In genomic region chr19:49696865-49697264, GRCh38 we compare ENCODE assay signal across 37 cellular contexts.
"Had no signal": no experiment of that assay in that cellular context is flagged by ENCODE, and none has a peak within 500 bp of the region (broad histone marks: within the 10 kb centered on the region; RNA-seq: fewer than 3 reads in every experiment).

No MANE protein-coding gene starts in this region.

- H3K36me3 Mint-ChIP-seq: activated CD8-positive, alpha-beta memory T cell treated with anti-CD3 and anti-CD28 coated beads, Interleukin-2, amount 10 ng/mL, durations not matched to agents 7 days and 5 days; activated naive CD4-positive, alpha-beta T cell treated with anti-CD3 and anti-CD28 coated beads, Interleukin-2, amount 10 ng/mL, durations not matched to agents 7 days and 5 days; activated naive CD4-positive, alpha-beta T cell treated with anti-CD3 and anti-CD28 coated beads, Interleukin-2, amount 50 U/mL, for 24 hours; activated naive CD8-positive, alpha-beta T cell; activated naive CD8-positive, alpha-beta T cell treated with anti-CD3 and anti-CD28 coated beads, Interleukin-2, amount 10 ng/mL, durations not matched to agents 7 days and 5 days had no signal

- H3K9me3 ChIP-seq: ascending aorta had no signal

- DNase-seq: activated B cell treated with CpG ODN at 0.5 μM for 24 hours; activated CD4-positive, alpha-beta memory T cell treated with anti-CD3 and anti-CD28 coated beads, Interleukin-2, amount 10 ng/mL, durations not matched to agents 7 days and 5 days; activated CD4-positive, alpha-beta T cell treated with anti-CD3 and anti-CD28 coated beads for 4 hours; activated CD4-positive, alpha-beta T cell treated with anti-CD3 and anti-CD28 coated beads, Interleukin-2, amount 10 ng/mL, durations not matched to agents 24 days and 14 days; activated CD4-positive, alpha-beta T cell treated with anti-CD3 and anti-CD28 coated beads, Interleukin-2, amount 50 U/mL, for 1 hour; activated CD4-positive, alpha-beta T cell treated with anti-CD3 and anti-CD28 coated beads, Interleukin-2, amount 50 U/mL, for 48 hours; activated CD4-positive, CD25-positive, alpha-beta regulatory T cell treated with anti-CD3 and anti-CD28 coated beads, Interleukin-2, amount 50 U/mL, for 72 hours; activated CD8-positive, alpha-beta memory T cell treated with anti-CD3 and anti-CD28 coated beads for 24 hours; activated CD8-positive, alpha-beta memory T cell treated with anti-CD3 and anti-CD28 coated beads, Interleukin-2, amount 10 ng/mL, durations not matched to agents 7 days and 5 days; activated CD8-positive, alpha-beta memory T cell treated with anti-CD3 and anti-CD28 coated beads, Interleukin-2, amount 50 U/mL, for 48 hours; activated CD8-positive, alpha-beta T cell treated with anti-CD3 and anti-CD28 coated beads, Interleukin-2, amount 10 ng/mL, durations not matched to agents 7 days and 5 days; activated effector memory CD4-positive, alpha-beta T cell treated with Interleukin-2 at 50 U/mL for 16 hours; activated gamma-delta T cell; activated naive CD4-positive, alpha-beta T cell treated with anti-CD3 and anti-CD28 coated beads, Interleukin-2, amount 10 ng/mL, durations not matched to agents 7 days and 5 days; activated naive CD4-positive, alpha-beta T cell treated with Interleukin-2 at 50 U/mL for 16 hours; activated naive CD8-positive, alpha-beta T cell treated with anti-CD3 and anti-CD28 coated beads, Interleukin-2, amount 10 ng/mL, durations not matched to agents 7 days and 5 days; activated naive CD8-positive, alpha-beta T cell treated with anti-CD3 and anti-CD28 coated beads, Interleukin-2, amount 50 U/mL, for 24 hours; activated T-cell treated with anti-CD3 and anti-CD28 coated beads, Interleukin-2, amount 50 U/mL, for 24 hours; activated T-cell treated with anti-CD3 and anti-CD28 coated beads, Interleukin-2, amount 50 U/mL, for 48 hours; amygdala; anterior cingulate cortex; caudate nucleus; T-helper 1 cell; T-helper 2 cell; T-helper 9 cell had no signal

- H3K4me1 Mint-ChIP-seq: activated B cell treated with CpG ODN at 0.5 μM for 24 hours; activated CD4-positive, alpha-beta T cell treated with anti-CD3 and anti-CD28 coated beads, Interleukin-2, amount 10 ng/mL, durations not matched to agents 24 days and 14 days; activated CD8-positive, alpha-beta memory T cell treated with anti-CD3 and anti-CD28 coated beads, Interleukin-2, amount 10 ng/mL, durations not matched to agents 7 days and 5 days; activated naive CD4-positive, alpha-beta T cell treated with anti-CD3 and anti-CD28 coated beads, Interleukin-2, amount 50 U/mL, for 24 hours; activated naive CD8-positive, alpha-beta T cell treated with anti-CD3 and anti-CD28 coated beads, Interleukin-2, amount 10 ng/mL, durations not matched to agents 7 days and 5 days; central memory CD8-positive, alpha-beta T cell had no signal

- H3K4me3 ChIP-seq: ascending aorta, cardiac muscle cell had no signal

- H3K9me3 Mint-ChIP-seq: activated B cell treated with CpG ODN at 0.5 μM for 24 hours; activated CD4-positive, alpha-beta memory T cell treated with anti-CD3 and anti-CD28 coated beads, Interleukin-2, amount 10 ng/mL, durations not matched to agents 7 days and 5 days; activated CD4-positive, alpha-beta T cell treated with anti-CD3 and anti-CD28 coated beads, Interleukin-2, amount 10 ng/mL, durations not matched to agents 24 days and 14 days; activated naive CD4-positive, alpha-beta T cell treated with anti-CD3 and anti-CD28 coated beads, Interleukin-2, amount 10 ng/mL, durations not matched to agents 7 days and 5 days; activated naive CD4-positive, alpha-beta T cell treated with anti-CD3 and anti-CD28 coated beads, Interleukin-2, amount 50 U/mL, for 24 hours; activated naive CD8-positive, alpha-beta T cell treated with anti-CD3 and anti-CD28 coated beads, Interleukin-2, amount 10 ng/mL, durations not matched to agents 7 days and 5 days; activated naive CD8-positive, alpha-beta T cell treated with anti-CD3 and anti-CD28 coated beads, Interleukin-2, amount 50 U/mL, for 24 hours; activated T-cell treated with anti-CD3 and anti-CD28 coated beads, Interleukin-2, amount 50 U/mL, for 24 hours; activated T-helper 2 cell treated with anti-CD3 and anti-CD28 coated beads, Interferon-gamma antibody, Interleukin-2, Interleukin-4, amounts not matched to agents 10 μg/mL and 5 μg/mL and 100 μg/mL, durations not matched to agents 14 hours and 24 hours and 36 hours; central memory CD8-positive, alpha-beta T cell; T-helper 1 cell treated with Interleukin-12 subunit alpha and Interleukin-12 subunit beta and Interleukin-4 antibody, amounts not matched to agents 30 μg/mL and 1 μg/mL, for 36 hours; T-helper 2 cell treated with Interferon-gamma antibody and Interleukin-4, amounts not matched to agents 5 μg/mL and 100 μg/mL, for 36 hours had no signal

- H3K4me3 Mint-ChIP-seq: activated B cell treated with CpG ODN at 0.5 μM for 24 hours; activated CD4-positive, alpha-beta memory T cell treated with anti-CD3 and anti-CD28 coated beads, Interleukin-2, amount 10 ng/mL, durations not matched to agents 7 days and 5 days; activated CD4-positive, alpha-beta T cell treated with anti-CD3 and anti-CD28 coated beads, Interleukin-2, amount 10 ng/mL, durations not matched to agents 24 days and 14 days; activated CD8-positive, alpha-beta memory T cell treated with anti-CD3 and anti-CD28 coated beads, Interleukin-2, amount 10 ng/mL, durations not matched to agents 7 days and 5 days; activated CD8-positive, alpha-beta T cell treated with anti-CD3 and anti-CD28 coated beads, Interleukin-2, amount 10 ng/mL, durations not matched to agents 7 days and 5 days; activated naive CD4-positive, alpha-beta T cell treated with anti-CD3 and anti-CD28 coated beads, Interleukin-2, amount 10 ng/mL, durations not matched to agents 7 days and 5 days; activated naive CD4-positive, alpha-beta T cell treated with anti-CD3 and anti-CD28 coated beads, Interleukin-2, amount 50 U/mL, for 24 hours; activated naive CD8-positive, alpha-beta T cell; activated naive CD8-positive, alpha-beta T cell treated with anti-CD3 and anti-CD28 coated beads, Interleukin-2, amount 10 ng/mL, durations not matched to agents 7 days and 5 days; activated naive CD8-positive, alpha-beta T cell treated with anti-CD3 and anti-CD28 coated beads, Interleukin-2, amount 50 U/mL, for 24 hours; activated T-cell treated with anti-CD3 and anti-CD28 coated beads, Interleukin-2, amount 50 U/mL, for 24 hours; brain; central memory CD8-positive, alpha-beta T cell; T-helper 1 cell treated with Interleukin-12 subunit alpha and Interleukin-12 subunit beta and Interleukin-4 antibody, amounts not matched to agents 30 μg/mL and 1 μg/mL, for 36 hours; T-helper 2 cell treated with Interferon-gamma antibody and Interleukin-4, amounts not matched to agents 5 μg/mL and 100 μg/mL, for 36 hours had no signal

- ATAC-seq: activated CD8-positive, alpha-beta memory T cell treated with anti-CD3 and anti-CD28 coated beads, Interleukin-2, amount 10 ng/mL, durations not matched to agents 7 days and 5 days; activated CD8-positive, alpha-beta T cell treated with anti-CD3 and anti-CD28 coated beads, Interleukin-2, amount 10 ng/mL, durations not matched to agents 7 days and 5 days; activated naive CD8-positive, alpha-beta T cell treated with anti-CD3 and anti-CD28 coated beads, Interleukin-2, amount 50 U/mL, for 24 hours had no signal

- FAIRE-seq: bronchial epithelial cell, TTC549 had no signal

- H3K27ac Mint-ChIP-seq: activated B cell treated with CpG ODN at 0.5 μM for 24 hours; activated CD4-positive, alpha-beta memory T cell treated with anti-CD3 and anti-CD28 coated beads, Interleukin-2, amount 10 ng/mL, durations not matched to agents 7 days and 5 days; activated CD4-positive, alpha-beta T cell treated with anti-CD3 and anti-CD28 coated beads, Interleukin-2, amount 10 ng/mL, durations not matched to agents 24 days and 14 days; activated CD8-positive, alpha-beta memory T cell treated with anti-CD3 and anti-CD28 coated beads, Interleukin-2, amount 10 ng/mL, durations not matched to agents 7 days and 5 days; activated CD8-positive, alpha-beta T cell treated with anti-CD3 and anti-CD28 coated beads, Interleukin-2, amount 10 ng/mL, durations not matched to agents 7 days and 5 days; activated naive CD4-positive, alpha-beta T cell treated with anti-CD3 and anti-CD28 coated beads, Interleukin-2, amount 10 ng/mL, durations not matched to agents 7 days and 5 days; activated naive CD4-positive, alpha-beta T cell treated with anti-CD3 and anti-CD28 coated beads, Interleukin-2, amount 50 U/mL, for 24 hours; activated naive CD8-positive, alpha-beta T cell; activated naive CD8-positive, alpha-beta T cell treated with anti-CD3 and anti-CD28 coated beads, Interleukin-2, amount 10 ng/mL, durations not matched to agents 7 days and 5 days; activated naive CD8-positive, alpha-beta T cell treated with anti-CD3 and anti-CD28 coated beads, Interleukin-2, amount 50 U/mL, for 24 hours; activated T-cell treated with anti-CD3 and anti-CD28 coated beads, Interleukin-2, amount 50 U/mL, for 24 hours; activated T-helper 2 cell treated with anti-CD3 and anti-CD28 coated beads, Interferon-gamma antibody, Interleukin-2, Interleukin-4, amounts not matched to agents 10 μg/mL and 5 μg/mL and 100 μg/mL, durations not matched to agents 14 hours and 24 hours and 36 hours; brain; T-helper 1 cell treated with Interleukin-12 subunit alpha and Interleukin-12 subunit beta and Interleukin-4 antibody, amounts not matched to agents 30 μg/mL and 1 μg/mL, for 36 hours; T-helper 2 cell treated with Interferon-gamma antibody and Interleukin-4, amounts not matched to agents 5 μg/mL and 100 μg/mL, for 36 hours had no signal

- H3K27ac ChIP-seq: ascending aorta, cardiac muscle cell, VCaP had no signal

- H3K4me1 ChIP-seq: ascending aorta had no signal

- H3K27me3 Mint-ChIP-seq: brain had no signal
